Comparison of ENCODE assay signal across 20 cellular contexts in genomic region chr6:22667855-22668254, GRCh38.
DNase-seq lines count a peak whose midpoint lies in the region; ATAC-seq, FAIRE-seq and TF ChIP-seq lines count a peak whose summit lies in the region.
"Had no signal": no experiment of that assay in that cellular context is flagged by ENCODE, and none has a peak within 500 bp of the region (broad histone marks: within the 10 kb centered on the region; RNA-seq: fewer than 3 reads in every experiment).

No MANE protein-coding gene starts in this region.

- H3K4me3 ChIP-seq in HepG2 (replicated peaks in 1 of 3; ENCODE audit: insufficient read depth in 1 of 3, low read depth in 2 of 3, low read length in 3 of 3): no peak overlapping the region
- no peak overlapping the region for H3K4me3 ChIP-seq in smooth muscle cell
- H3K4me3 ChIP-seq: A549, Peyer's patch had no signal

- H3K4me1 Mint-ChIP-seq in stimulated activated naive B cell treated with anti-CD40 and anti-IgM and Interleukin-4, amounts not matched to agents 10 μg/mL and 1 μg/mL and 100 μg/mL, for 72 hours: peaks cover 1 to 2% of the 10 kb centered on the region in 2 donors
- H3K4me1 Mint-ChIP-seq: IgD-negative memory B cell had no signal

- H3K4me1 ChIP-seq in HepG2 (ENCODE audit: insufficient read depth, low read length): no peaks in the 10 kb centered on the region
- no peaks in the 10 kb centered on the region for H3K4me1 ChIP-seq in smooth muscle cell (ENCODE audit: low read depth)
- H3K4me1 ChIP-seq: A549, Caco-2, Peyer's patch had no signal

- no peak overlapping the region for H3K4me3 Mint-ChIP-seq in stimulated activated naive B cell treated with anti-CD40 and anti-IgM and Interleukin-4, amounts not matched to agents 10 μg/mL and 1 μg/mL and 100 μg/mL, for 72 hours
- H3K4me3 Mint-ChIP-seq: IgD-negative memory B cell had no signal

- no TSS peak for BruUV-seq in HepG2 (replicated peaks; lab: Mats Ljungman, UMichigan)

- no peak for FAIRE-seq in HepG2 (lab: Jason Lieb, UNC)
- FAIRE-seq: A549, G401.6, GM12892, GM19239 had no signal

- H2AFZ ChIP-seq in HepG2 (ENCODE audit: low read length) (no peak overlapping the region), smooth muscle cell (ENCODE audit: low read depth) (peak overlapping the region; percentile 38)

- no peak overlapping the region for H3K27ac Mint-ChIP-seq in stimulated activated naive B cell treated with anti-CD40 and anti-IgM and Interleukin-4, amounts not matched to agents 10 μg/mL and 1 μg/mL and 100 μg/mL, for 72 hours
- H3K27ac Mint-ChIP-seq: IgD-negative memory B cell had no signal

- peaks cover 78% of the 10 kb centered on the region for H3K9me3 ChIP-seq in HepG2 (ENCODE audit: low read length)
- no peaks in the 10 kb centered on the region for H3K9me3 ChIP-seq in smooth muscle cell (replicated peaks; ENCODE audit: low read depth)
- H3K9me3 ChIP-seq: A549, Caco-2, Peyer's patch had no signal

- peak; percentile 70 for ATAC-seq in Right ventricle myocardium inferior
- no peak for ATAC-seq in HepG2
- no peak for ATAC-seq in stimulated activated naive B cell treated with anti-CD40 and anti-IgM and Interleukin-4, amounts not matched to agents 10 μg/mL and 1 μg/mL and 100 μg/mL, for 72 hours (replicated peaks)
- ATAC-seq: A549 had no signal

- H3K79me2 ChIP-seq in HepG2 (ENCODE audit: insufficient read depth, low read length) (no peaks in the 10 kb centered on the region), smooth muscle cell (ENCODE audit: low read depth) (no peaks in the 10 kb centered on the region)

- no peak for TF ChIP-seq EP300 in HepG2 (IDR thresholded peaks at IDR 0.05; ENCODE audit: low read depth in 2 of 2, low read length in 2 of 2)
- TF ChIP-seq EP300 in HepG2 (CRISPR knock-in tag; IDR thresholded peaks at IDR 0.05; ENCODE audit: borderline replicate concordance): no peak

- H3K27ac ChIP-seq in HepG2 (ENCODE audit: extremely low read length, insufficient read depth, low read length) (no peak overlapping the region), smooth muscle cell (ENCODE audit: low read depth) (no peak overlapping the region)
- H3K27ac ChIP-seq: A549, Peyer's patch had no signal

- in situ Hi-C loops in HepG2 (cut with HindIII; ENCODE audit: extremely low pct_ligation_motif_present, low pct_unique_long_range_greater_than_20kb): no loop called here

- H3K9ac ChIP-seq in HepG2 (ENCODE audit: insufficient read depth, low read depth, low read length): no peak overlapping the region
- H3K9ac ChIP-seq in smooth muscle cell (ENCODE audit: low read depth): no peak overlapping the region

- no peak for TF ChIP-seq RAD21 in HepG2 (CRISPR knock-in tag; IDR thresholded peaks at IDR 0.05)

- WGBS in HepG2 (ENCODE audit: low lambda C conversion rate): 0% methylated on average over 1 of the region's 1 CpG
- 95% methylated on average over 1 of the region's 1 CpG for whole genome bisulfite sequencing in smooth muscle cell (ENCODE audit: low lambda C conversion rate)

- no peaks in the 10 kb centered on the region for H3F3A ChIP-seq in smooth muscle cell (ENCODE audit: low read depth)

- TF ChIP-seq CTCF in HepG2 (CRISPR knock-in tag; IDR thresholded peaks at IDR 0.05) (no peak), smooth muscle cell (IDR thresholded peaks at IDR 0.05; ENCODE audit: borderline replicate concordance, insufficient read depth, poor library complexity, severe bottlenecking) (no peak)

- CTCF ChIA-PET in HepG2 (lab: Yijun Ruan, JAX; ENCODE audit: low intra/inter-chr PET ratio, low total read pairs): no interaction called here

- no peak for TF ChIP-seq POLR2A in HepG2 (IDR thresholded peaks at IDR 0.05; ENCODE audit: insufficient read depth in 1 of 2, low read depth in 2 of 2, low read length in 2 of 2)

- H4K20me1 ChIP-seq in HepG2 (ENCODE audit: insufficient read depth, low read length) (no peaks in the 10 kb centered on the region), smooth muscle cell (ENCODE audit: low read depth) (no peaks in the 10 kb centered on the region)

- no peaks in the 10 kb centered on the region for H3K27me3 Mint-ChIP-seq in stimulated activated naive B cell treated with anti-CD40 and anti-IgM and Interleukin-4, amounts not matched to agents 10 μg/mL and 1 μg/mL and 100 μg/mL, for 72 hours
- H3K27me3 Mint-ChIP-seq: IgD-negative memory B cell had no signal

- POLR2A ChIA-PET in HepG2 (lab: Yijun Ruan, JAX): no interaction called here

- DNase-seq in Right ventricle myocardium inferior (ENCODE audit: missing footprints) (no peak), cardiac septum (ENCODE audit: low spot score) (no peak), fibroblast of peridontal ligament (ENCODE audit: extremely low read depth) (peak; percentile 5), HepG2 (ENCODE audit: low spot score) (peak; percentile 8), smooth muscle cell (lab: John Stamatoyannopoulos, UW; ENCODE audit: unreplicated experiment) (no peak), foreskin melanocyte (no peak), Ammon's horn (ENCODE audit: low spot score) (no peak)
- DNase-seq in stimulated activated naive B cell treated with anti-CD40 and anti-IgM and Interleukin-4, amounts not matched to agents 10 μg/mL and 1 μg/mL and 100 μg/mL, for 72 hours: no peak
- DNase-seq: Caco-2, HCEC 1CT, NCI-H1105, NCI-H187 treated with DMSO at 0.1 percent for 48 hours, NCI-H446, NCI-H748 treated with DMSO at 0.1 percent for 48 hours, Peyer's patch had no signal

- H3K9me3 Mint-ChIP-seq in stimulated activated naive B cell treated with anti-CD40 and anti-IgM and Interleukin-4, amounts not matched to agents 10 μg/mL and 1 μg/mL and 100 μg/mL, for 72 hours: no peaks in the 10 kb centered on the region

- H3K4me2 ChIP-seq in HepG2 (ENCODE audit: low read depth, low read length) (no peak overlapping the region), smooth muscle cell (no peak overlapping the region)
- H3K4me2 ChIP-seq: A549 had no signal

- H3K36me3 ChIP-seq in HepG2 (replicated peaks in 1 of 2; ENCODE audit: control insufficient read depth in 1 of 2, insufficient read depth in 2 of 2, low read length in 2 of 2) (no peaks in the 10 kb centered on the region), smooth muscle cell (ENCODE audit: low read depth) (no peaks in the 10 kb centered on the region)
- H3K36me3 ChIP-seq: Peyer's patch had no signal

- H3K27me3 ChIP-seq in HepG2 (ENCODE audit: control insufficient read depth in 1 of 2, insufficient read depth in 2 of 2, low read length in 2 of 2): no peaks in the 10 kb centered on the region
- H3K27me3 ChIP-seq in smooth muscle cell (ENCODE audit: low read depth): no peaks in the 10 kb centered on the region
- H3K27me3 ChIP-seq: Peyer's patch had no signal

- intact Hi-C loops in Right ventricle myocardium inferior (cut with DNase I) (loop anchor here (5.0 kb wide), 5 partner anchors 56 to 1081 kb away; no protein-coding TSS in a partner anchor), cardiac septum (cut with DNase I) (loop anchor here (2.0 kb wide), 1 partner anchor 197 kb away; no protein-coding TSS in a partner anchor), HepG2 (cut with micrococcal nuclease; ENCODE audit: unreplicated experiment) (no loop called here)

- H3K36me3 Mint-ChIP-seq in stimulated activated naive B cell treated with anti-CD40 and anti-IgM and Interleukin-4, amounts not matched to agents 10 μg/mL and 1 μg/mL and 100 μg/mL, for 72 hours: no peaks in the 10 kb centered on the region
- H3K36me3 Mint-ChIP-seq: IgD-negative memory B cell had no signal

TF ChIP-seq in HepG2, 621 proteins besides CTCF, POLR2A, EP300 and RAD21:
- TF ChIP-seq CEBPB (IDR thresholded peaks at IDR 0.05; ENCODE audit: borderline replicate concordance, low read depth, low read length) (peak; percentile 82), ZNF775 (CRISPR knock-in tag; IDR thresholded peaks at IDR 0.05; ENCODE audit: borderline replicate concordance) (no peak), ZBTB8A (CRISPR knock-in tag; IDR thresholded peaks at IDR 0.05; ENCODE audit: borderline replicate concordance, low read depth) (no peak)

Comparison
In these comparisons a context has a peak if more than half of its experiments do, and no peak if none do; other contexts are left out.
1. DNase-seq: peak in fibroblast of peridontal ligament (single experiment) and HepG2 (single experiment); none in Right ventricle myocardium inferior (single experiment), cardiac septum (single experiment), smooth muscle cell (single experiment), foreskin melanocyte (single experiment), Ammon's horn (single experiment) and stimulated activated naive B cell treated with anti-CD40 and anti-IgM and Interleukin-4, amounts not matched to agents 10 μg/mL and 1 μg/mL and 100 μg/mL, for 72 hours (single experiment).